In the genomic region with DNA sequence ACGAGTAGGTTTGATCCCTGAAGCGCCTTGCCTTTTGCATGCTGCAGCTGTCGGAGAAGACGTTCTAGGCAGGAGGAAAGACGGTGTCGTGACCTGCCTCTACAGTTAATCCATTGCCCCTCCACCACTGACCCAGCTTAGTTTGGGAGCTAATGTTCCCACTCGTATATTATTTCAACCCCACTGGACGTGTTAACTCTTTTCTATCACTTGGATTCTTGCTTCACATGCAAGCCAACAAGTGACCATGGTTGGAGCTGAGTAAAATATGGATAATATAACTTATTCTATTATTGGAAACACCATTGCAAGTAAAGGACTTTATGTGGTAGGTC, we compare ENCODE assay signal across 9 cellular contexts. TPM values are rescaled to one million over a fixed set of nuclear protein-coding genes. Genes with fewer than 3 reads are reported as not detected.
A peak's percentile ranks its signal among the peaks of the same experiment; 100 is the strongest.
DNase-seq lines count a peak whose midpoint lies in the region; ATAC-seq and TF ChIP-seq lines count a peak whose summit lies in the region.
"Had no signal": no experiment of that assay in that cellular context is flagged by ENCODE, and none has a peak within 500 bp of the region (broad histone marks: within the 10 kb centered on the region; RNA-seq: fewer than 3 reads in every experiment).

No MANE protein-coding gene starts in this region.

- H3K27ac Mint-ChIP-seq in activated naive CD4-positive, alpha-beta T cell treated with anti-CD3 and anti-CD28 coated beads for 36 hours: peak overlapping the region; percentile 60
- H3K27ac Mint-ChIP-seq in brain: peak overlapping the region; percentile 65 to 86 (median 84)

- H3K4me1 ChIP-seq in mesenchymal stem cell (ENCODE audit: control insufficient read depth, insufficient read depth, low read depth, low read length) (peaks cover 4% of the 10 kb centered on the region), upper lobe of left lung (peaks cover 36 to 44% (median 40%) of the 10 kb centered on the region in 4 donors)

- H4K91ac ChIP-seq in mesenchymal stem cell (ENCODE audit: low read length): no peak overlapping the region

- no peak overlapping the region for H4K8ac ChIP-seq in mesenchymal stem cell (ENCODE audit: low read length)

- H3K23ac ChIP-seq in mesenchymal stem cell (ENCODE audit: low read length in 2 of 2): no peak overlapping the region

- intact Hi-C loops in activated naive CD4-positive, alpha-beta T cell treated with anti-CD3 and anti-CD28 coated beads for 36 hours (cut with micrococcal nuclease): loop anchor here (1.0 to 2.0 kb wide), 3 partner anchors 10 to 77 kb away; a partner anchor contains a TSS

- H3K27ac ChIP-seq in mesenchymal stem cell (ENCODE audit: low read length, poor library complexity, severe bottlenecking) (no peak overlapping the region), upper lobe of left lung (peak overlapping the region; percentile 93 to 100 (median 94))

- no peak overlapping the region for H2BK15ac ChIP-seq in mesenchymal stem cell (ENCODE audit: low read depth, poor library complexity, severe bottlenecking)

- peaks cover 21% of the 10 kb centered on the region for H3K79me1 ChIP-seq in mesenchymal stem cell (replicated peaks; ENCODE audit: low read length, poor library complexity, severe bottlenecking)

- H2AK5ac ChIP-seq in mesenchymal stem cell (ENCODE audit: low read length, severe bottlenecking): no peak overlapping the region

- no peak overlapping the region for H2BK5ac ChIP-seq in mesenchymal stem cell (ENCODE audit: low read depth, low read length, poor library complexity, severe bottlenecking)

- CTCF ChIA-PET in activated naive CD4-positive, alpha-beta T cell treated with anti-CD3 and anti-CD28 coated beads for 36 hours (lab: Charles Lee): interaction anchor here (0.9 to 1.2 kb wide), 5 partner anchors 12 to 107 kb away, joined by 3 to 4 read pairs (median 3); no protein-coding TSS in a partner anchor

- ATAC-seq in upper lobe of left lung (ENCODE audit: low FRiP score in 2 of 2): no peak
- ATAC-seq in GM18520 (IDR thresholded peaks at IDR 0.05; ENCODE audit: unreplicated experiment): no peak

- peak overlapping the region; percentile 98 for H3K9ac ChIP-seq in mesenchymal stem cell (ENCODE audit: low read length)

- H3K36me3 ChIP-seq in mesenchymal stem cell (ENCODE audit: control insufficient read depth in 1 of 2, insufficient read depth in 2 of 2, low read depth in 1 of 2, low read length in 2 of 2) (peaks cover 0 to 3% of the 10 kb centered on the region in 2 experiments), upper lobe of left lung (peaks cover 0 to 3% (median 0%) of the 10 kb centered on the region in 4 donors)

- no peak overlapping the region for H2BK120ac ChIP-seq in mesenchymal stem cell (ENCODE audit: low read depth, low read length)

- DNase-seq in activated naive CD4-positive, alpha-beta T cell treated with anti-CD3 and anti-CD28 coated beads for 36 hours: no peak
- no peak for DNase-seq in activated naive CD4-positive, alpha-beta T cell treated with Interleukin-2 at 50 U/mL for 16 hours
- DNase-seq in mesenchymal stem cell (no peak), upper lobe of left lung (no peak), SKM-1 (lab: John Stamatoyannopoulos, UW; ENCODE audit: unreplicated experiment) (no peak), GDM1 (lab: John Stamatoyannopoulos, UW) (no peak)

- H2AFZ ChIP-seq in mesenchymal stem cell (ENCODE audit: low read depth, low read length): peak overlapping the region; percentile 96

- H3K14ac ChIP-seq in mesenchymal stem cell (ENCODE audit: low read length in 2 of 2): no peak overlapping the region

- no peaks in the 10 kb centered on the region for H3K27me3 ChIP-seq in mesenchymal stem cell (ENCODE audit: control insufficient read depth in 1 of 2, insufficient read depth in 1 of 2, low read length in 2 of 2)
- H3K27me3 ChIP-seq in upper lobe of left lung: no peaks in the 10 kb centered on the region

- no peak for TF ChIP-seq EP300 in upper lobe of left lung (IDR thresholded peaks at IDR 0.05)

- H3K27me3 Mint-ChIP-seq in activated naive CD4-positive, alpha-beta T cell treated with anti-CD3 and anti-CD28 coated beads for 36 hours (ENCODE audit: low read depth): no peaks in the 10 kb centered on the region
- H3K27me3 Mint-ChIP-seq in brain: peaks cover 10% of the 10 kb centered on the region

- peaks cover 57% of the 10 kb centered on the region for H3K4me1 Mint-ChIP-seq in activated naive CD4-positive, alpha-beta T cell treated with anti-CD3 and anti-CD28 coated beads for 36 hours (ENCODE audit: low read depth)
- peaks cover 24% of the 10 kb centered on the region for H3K4me1 Mint-ChIP-seq in brain

- peak overlapping the region; percentile 96 for H3K4me2 ChIP-seq in mesenchymal stem cell (ENCODE audit: low read length, poor library complexity, severe bottlenecking)

- H3K36me3 Mint-ChIP-seq in activated naive CD4-positive, alpha-beta T cell treated with anti-CD3 and anti-CD28 coated beads for 36 hours (ENCODE audit: low read depth): no peaks in the 10 kb centered on the region
- H3K36me3 Mint-ChIP-seq in brain: no peaks in the 10 kb centered on the region

- H3K9me3 ChIP-seq in mesenchymal stem cell (ENCODE audit: control insufficient read depth, low read length): no peaks in the 10 kb centered on the region
- no peaks in the 10 kb centered on the region for H3K9me3 ChIP-seq in upper lobe of left lung

- H3K4me3 ChIP-seq in mesenchymal stem cell (ENCODE audit: insufficient read depth in 1 of 2, low read depth in 1 of 2, low read length in 2 of 2) (peak overlapping the region; percentile 99 to 100), upper lobe of left lung (peak overlapping the region; percentile 49 to 95 (median 70))

- no peak for TF ChIP-seq POLR2A in upper lobe of left lung (IDR thresholded peaks at IDR 0.05)

- H3K4me3 Mint-ChIP-seq in activated naive CD4-positive, alpha-beta T cell treated with anti-CD3 and anti-CD28 coated beads for 36 hours: peak overlapping the region; percentile 95
- peak overlapping the region; percentile 97 to 99 (median 98) for H3K4me3 Mint-ChIP-seq in brain

- peak overlapping the region in 1 of 2 experiments; percentile 99 for H3K18ac ChIP-seq in mesenchymal stem cell (ENCODE audit: low read depth in 1 of 2, low read length in 2 of 2)

- H2BK12ac ChIP-seq in mesenchymal stem cell (ENCODE audit: low read length in 2 of 2): no peak overlapping the region

- WGBS in mesenchymal stem cell: 13% methylated on average over 7 of the region's 8 CpGs
- WGBS in upper lobe of left lung, 2 donors: 3% methylated on average over 8 of the region's 8 CpGs

- H3K9me3 Mint-ChIP-seq in activated naive CD4-positive, alpha-beta T cell treated with anti-CD3 and anti-CD28 coated beads for 36 hours: no peaks in the 10 kb centered on the region
- H3K9me3 Mint-ChIP-seq in brain: no peaks in the 10 kb centered on the region

- no peak for TF ChIP-seq CTCF in brain (conservative IDR thresholded peaks at IDR 0.05)
- no peak for TF ChIP-seq CTCF in upper lobe of left lung (IDR thresholded peaks at IDR 0.05)

- H3K4ac ChIP-seq in mesenchymal stem cell (ENCODE audit: low read depth in 1 of 2, low read length in 2 of 2): no peak overlapping the region

RNA-seq across cellular contexts. Expression of a gene that starts 0.7 kb away (rescaled TPM):
- total RNA-seq in activated naive CD4-positive, alpha-beta T cell treated with anti-CD3 and anti-CD28 coated beads for 36 hours: 10 to 100 TPM; 78.2 to 80.3 TPM
- polyA plus RNA-seq in brain (ENCODE audit: insufficient read depth, low read depth, low replicate concordance): 104 TPM
- polyA plus RNA-seq in mesenchymal stem cell (2013, experiment 1 of 2): 89.1 TPM
- polyA plus RNA-seq in mesenchymal stem cell (2013, experiment 2 of 2): 88.4 TPM
- 100 to 1,000 TPM; 123 to 330 (median 180) TPM for total RNA-seq in upper lobe of left lung

RNA-seq across cellular contexts. Expression of a gene that starts 14.5 kb away (rescaled TPM):
- total RNA-seq in activated naive CD4-positive, alpha-beta T cell treated with anti-CD3 and anti-CD28 coated beads for 36 hours: not detected
- 4.1 TPM for polyA plus RNA-seq in brain (ENCODE audit: insufficient read depth, low read depth, low replicate concordance)
- 1.9 TPM for polyA plus RNA-seq in mesenchymal stem cell (2013, experiment 1 of 2)
- polyA plus RNA-seq in mesenchymal stem cell (2013, experiment 2 of 2): 1.7 TPM
- 10 to 100 TPM in 1 of 6 donors, 1 to 10 TPM in 4, under 1 TPM in 1; 0.69 to 12.1 (median 1.5) TPM for total RNA-seq in upper lobe of left lung
- total RNA-seq: LHCN-M2 had no signal
